22 cellular contexts compared by ENCODE assay signal in genomic region chr1:92194516-92194915, GRCh38. TPM values are rescaled to one million over a fixed set of nuclear protein-coding genes. Genes with fewer than 3 reads are reported as not detected.
"Had no signal": no experiment of that assay in that cellular context is flagged by ENCODE, and none has a peak within 500 bp of the region (broad histone marks: within the 10 kb centered on the region; RNA-seq: fewer than 3 reads in every experiment).

No MANE protein-coding gene starts in this region.

- DNase-seq: activated CD4-positive, alpha-beta T cell treated with anti-CD3 and anti-CD28 coated beads, Interleukin-2, amount 50 U/mL, for 1 hour; activated naive CD4-positive, alpha-beta T cell treated with Interleukin-2 at 50 U/mL for 16 hours; brain microvascular endothelial cell; cortex of kidney; effector CD4-positive, alpha-beta T cell; foreskin keratinocyte; glutamatergic neuron; hypothalamus; kidney; left ventricle myocardium superior; mesenchymal stem cell; retina; stimulated activated CD4-positive, alpha-beta T cell treated with anti-CD3 and anti-CD28 coated beads, Interleukin-2, amount 100 ng/mL, for 48 hours; stimulated activated naive CD4-positive, alpha-beta T cell treated with Interleukin-2 at 50 U/mL for 16 hours; trophoblast cell had no signal

- H3K27ac ChIP-seq: brain microvascular endothelial cell, esophagus muscularis mucosa, foreskin keratinocyte, suprapubic skin had no signal

- ATAC-seq: activated CD4-positive, CD25-positive, alpha-beta regulatory T cell treated with anti-CD3 and anti-CD28 coated beads, Interleukin-2, amount 50 U/mL, for 24 hours; foreskin keratinocyte; left ventricle myocardium superior; natural killer cell treated with Interleukin-12 subunit alpha and Interleukin-12 subunit beta and Interleukin-15 and Interleukin-18, amount 100 ng/mL, for 72 hours had no signal

- H3K27me3 ChIP-seq: brain microvascular endothelial cell, esophagus muscularis mucosa, foreskin keratinocyte, suprapubic skin had no signal

- H3K4me1 ChIP-seq: esophagus muscularis mucosa, foreskin keratinocyte, suprapubic skin had no signal

- H3K9me3 ChIP-seq: esophagus muscularis mucosa, suprapubic skin had no signal

- H3K4me3 Mint-ChIP-seq: central memory CD8-positive, alpha-beta T cell; natural killer cell treated with Interleukin-12 subunit alpha and Interleukin-12 subunit beta and Interleukin-15 and Interleukin-18, amount 100 ng/mL, for 72 hours had no signal

- H3K9me3 Mint-ChIP-seq: central memory CD8-positive, alpha-beta T cell; natural killer cell treated with Interleukin-12 subunit alpha and Interleukin-12 subunit beta and Interleukin-15 and Interleukin-18, amount 100 ng/mL, for 72 hours had no signal

- H3K36me3 ChIP-seq: brain microvascular endothelial cell, esophagus muscularis mucosa, suprapubic skin had no signal

- H3K4me3 ChIP-seq: esophagus muscularis mucosa, suprapubic skin had no signal

- H3K36me3 Mint-ChIP-seq: natural killer cell treated with Interleukin-12 subunit alpha and Interleukin-12 subunit beta and Interleukin-15 and Interleukin-18, amount 100 ng/mL, for 72 hours had no signal

- H3K27ac Mint-ChIP-seq: natural killer cell treated with Interleukin-12 subunit alpha and Interleukin-12 subunit beta and Interleukin-15 and Interleukin-18, amount 100 ng/mL, for 72 hours had no signal

RNA-seq across cellular contexts. Expression of gene C1orf146, which starts 23.2 kb away (rescaled TPM):
- total RNA-seq: activated CD8-positive, alpha-beta memory T cell treated with anti-CD3 and anti-CD28 coated beads for 36 hours; esophagus muscularis mucosa; foreskin keratinocyte; kidney; left ventricle myocardium superior; mucosa of gallbladder; natural killer cell treated with Interleukin-12 subunit alpha and Interleukin-12 subunit beta and Interleukin-15 and Interleukin-18, amount 100 ng/mL, for 72 hours; suprapubic skin had no signal
- polyA plus RNA-seq: foreskin keratinocyte had no signal
